29 cellular contexts compared by ENCODE assay signal in the genomic region with DNA sequence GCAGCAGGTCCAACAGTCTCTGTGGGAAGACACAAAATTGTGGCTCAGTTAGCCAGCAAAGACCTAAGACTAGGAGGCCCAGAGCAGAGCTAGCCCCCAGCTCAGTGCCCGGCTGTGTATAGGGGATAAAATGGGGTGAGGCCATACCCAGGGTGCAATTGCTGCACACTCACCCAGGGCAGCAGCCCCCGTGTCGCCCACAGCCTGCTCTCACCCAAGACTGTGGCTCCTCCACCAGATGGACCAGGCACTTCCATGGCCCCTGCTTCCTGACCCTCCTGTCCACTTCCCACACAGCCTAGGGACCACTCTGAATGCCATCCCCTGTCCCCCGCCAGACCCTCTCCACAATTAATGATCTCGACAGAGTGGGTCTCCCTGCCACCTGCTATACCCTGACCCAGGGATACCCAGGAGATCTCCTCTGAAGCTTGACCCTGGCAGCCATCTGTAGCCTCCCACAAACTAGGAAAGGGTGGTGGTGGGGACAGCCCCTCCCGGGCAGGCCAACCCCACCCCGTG.
"Had no signal": no experiment of that assay in that cellular context is flagged by ENCODE, and none has a peak within 500 bp of the region (broad histone marks: within the 10 kb centered on the region; RNA-seq: fewer than 3 reads in every experiment).

No MANE protein-coding gene starts in this region.

- H3K9ac ChIP-seq: parathyroid adenoma had no signal

- DNase-seq: activated CD4-positive, alpha-beta T cell treated with anti-CD3 and anti-CD28 coated beads for 36 hours; activated CD4-positive, CD25-positive, alpha-beta regulatory T cell; activated CD8-positive, alpha-beta memory T cell treated with anti-CD3 and anti-CD28 coated beads, Interleukin-2, amount 10 ng/mL, durations not matched to agents 7 days and 5 days; activated CD8-positive, alpha-beta T cell treated with anti-CD3 and anti-CD28 coated beads, Interleukin-2, amount 10 ng/mL, durations not matched to agents 7 days and 5 days; activated naive CD4-positive, alpha-beta T cell; activated T-cell treated with anti-CD3 and anti-CD28 coated beads for 4 hours; activated T-cell treated with anti-CD3 and anti-CD28 coated beads, Interleukin-2, amount 50 U/mL, for 72 hours; dermis blood vessel endothelial cell; effector CD4-positive, alpha-beta T cell; esophagus squamous epithelium; foreskin melanocyte; glutamatergic neuron; islet precursor cell; left ventricle myocardium superior; mucosa of descending colon; nucleus accumbens; stimulated activated CD4-positive, alpha-beta T cell treated with anti-CD3 and anti-CD28 coated beads, Interleukin-12 subunit alpha, Interleukin-12 subunit beta, amount 100 ng/mL, for 4 hours; stimulated activated CD4-positive, alpha-beta T cell treated with anti-CD3 and anti-CD28 coated beads, Interleukin-4, amount 100 ng/mL, for 1 hour; substantia nigra had no signal

- H3K27me3 ChIP-seq: esophagus squamous epithelium, upper lobe of left lung had no signal

- H3K27ac Mint-ChIP-seq: activated CD4-positive, alpha-beta T cell treated with anti-CD3 and anti-CD28 coated beads for 36 hours; activated CD8-positive, alpha-beta memory T cell treated with anti-CD3 and anti-CD28 coated beads, Interleukin-2, amount 10 ng/mL, durations not matched to agents 7 days and 5 days; activated CD8-positive, alpha-beta T cell treated with anti-CD3 and anti-CD28 coated beads, Interleukin-2, amount 10 ng/mL, durations not matched to agents 7 days and 5 days; activated naive CD4-positive, alpha-beta T cell treated with anti-CD3 and anti-CD28 coated beads, Interleukin-2, amount 50 U/mL, for 72 hours; activated T-cell treated with anti-CD3 and anti-CD28 coated beads, Interleukin-2, amount 50 U/mL, for 72 hours; natural killer cell treated with Interleukin-12 subunit alpha and Interleukin-12 subunit beta and Interleukin-15 and Interleukin-18, amount 100 ng/mL, for 72 hours; stimulated activated naive CD8-positive, alpha-beta T cell treated with anti-CD3 and anti-CD28 coated beads, Interleukin-15, Interleukin-2, amounts not matched to agents 100 ng/mL and 50 ng/mL, for 24 hours had no signal

- H3K27me3 Mint-ChIP-seq: natural killer cell treated with Interleukin-12 subunit alpha and Interleukin-12 subunit beta and Interleukin-15 and Interleukin-18, amount 100 ng/mL, for 72 hours; stimulated activated naive CD8-positive, alpha-beta T cell treated with anti-CD3 and anti-CD28 coated beads, Interleukin-15, Interleukin-2, amounts not matched to agents 100 ng/mL and 50 ng/mL, for 24 hours had no signal

- H3K27ac ChIP-seq: epithelial cell of prostate, parathyroid adenoma, skin epidermis, upper lobe of left lung had no signal

- H2AFZ ChIP-seq: parathyroid adenoma had no signal

- H3K9me3 ChIP-seq: esophagus squamous epithelium, mucosa of descending colon, upper lobe of left lung had no signal

- FAIRE-seq: bronchial epithelial cell, colon, endometrium had no signal

- H3K36me3 Mint-ChIP-seq: activated CD8-positive, alpha-beta memory T cell treated with anti-CD3 and anti-CD28 coated beads, Interleukin-2, amount 10 ng/mL, durations not matched to agents 7 days and 5 days; activated naive CD4-positive, alpha-beta T cell treated with anti-CD3 and anti-CD28 coated beads, Interleukin-2, amount 50 U/mL, for 72 hours; natural killer cell treated with Interleukin-12 subunit alpha and Interleukin-12 subunit beta and Interleukin-15 and Interleukin-18, amount 100 ng/mL, for 72 hours had no signal

- H3K79me2 ChIP-seq: parathyroid adenoma had no signal

- H3K36me3 ChIP-seq: esophagus squamous epithelium, upper lobe of left lung had no signal

- H3K9me3 Mint-ChIP-seq: activated naive CD4-positive, alpha-beta T cell treated with anti-CD3 and anti-CD28 coated beads, Interleukin-2, amount 50 U/mL, for 72 hours; activated T-cell treated with anti-CD3 and anti-CD28 coated beads, Interleukin-2, amount 50 U/mL, for 72 hours; natural killer cell treated with Interleukin-12 subunit alpha and Interleukin-12 subunit beta and Interleukin-15 and Interleukin-18, amount 100 ng/mL, for 72 hours; stimulated activated naive CD8-positive, alpha-beta T cell treated with anti-CD3 and anti-CD28 coated beads, Interleukin-15, Interleukin-2, amounts not matched to agents 100 ng/mL and 50 ng/mL, for 24 hours had no signal

- H3K4me3 Mint-ChIP-seq: activated CD4-positive, alpha-beta T cell treated with anti-CD3 and anti-CD28 coated beads for 36 hours; activated CD8-positive, alpha-beta memory T cell treated with anti-CD3 and anti-CD28 coated beads, Interleukin-2, amount 10 ng/mL, durations not matched to agents 7 days and 5 days; activated CD8-positive, alpha-beta T cell treated with anti-CD3 and anti-CD28 coated beads, Interleukin-2, amount 10 ng/mL, durations not matched to agents 7 days and 5 days; activated T-cell treated with anti-CD3 and anti-CD28 coated beads, Interleukin-2, amount 50 U/mL, for 72 hours; natural killer cell treated with Interleukin-12 subunit alpha and Interleukin-12 subunit beta and Interleukin-15 and Interleukin-18, amount 100 ng/mL, for 72 hours; stimulated activated naive CD8-positive, alpha-beta T cell treated with anti-CD3 and anti-CD28 coated beads, Interleukin-15, Interleukin-2, amounts not matched to agents 100 ng/mL and 50 ng/mL, for 24 hours had no signal

- H3K4me1 Mint-ChIP-seq: activated CD4-positive, alpha-beta T cell treated with anti-CD3 and anti-CD28 coated beads for 36 hours; activated CD8-positive, alpha-beta memory T cell treated with anti-CD3 and anti-CD28 coated beads, Interleukin-2, amount 10 ng/mL, durations not matched to agents 7 days and 5 days had no signal

- H3K4me1 ChIP-seq: parathyroid adenoma had no signal

- H3K4me3 ChIP-seq: esophagus squamous epithelium, mucosa of descending colon, skin epidermis, upper lobe of left lung had no signal
